ENCODE assay signal across 12 cellular contexts in the genomic region with DNA sequence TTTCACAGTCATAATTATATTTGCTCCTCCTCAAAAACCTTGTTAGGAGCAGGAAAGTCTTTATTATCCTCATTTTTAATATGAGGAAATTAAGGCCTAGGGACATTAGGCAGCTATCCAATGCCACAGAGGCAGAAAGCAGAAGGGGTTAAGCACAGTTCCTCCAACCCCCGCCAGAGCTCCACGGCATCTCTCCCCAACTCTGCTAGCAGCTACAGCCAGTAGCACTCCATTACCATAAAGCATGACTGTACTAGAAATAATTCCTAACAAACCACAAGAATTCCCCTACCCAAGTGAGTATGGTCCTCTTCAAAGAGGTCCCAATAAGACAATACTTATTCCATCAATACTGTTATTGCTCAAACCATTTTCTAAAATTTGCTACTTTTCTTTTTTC.
DNase-seq lines count a peak whose midpoint lies in the region; ATAC-seq and TF ChIP-seq lines count a peak whose summit lies in the region.
"Had no signal": no experiment of that assay in that cellular context is flagged by ENCODE, and none has a peak within 500 bp of the region (broad histone marks: within the 10 kb centered on the region; RNA-seq: fewer than 3 reads in every experiment).

No MANE protein-coding gene starts in this region.

- H3K4me3 ChIP-seq in retinal pigment epithelial cell (ENCODE audit: low read length), result no peak overlapping the region

- DNase-seq in EH (ENCODE audit: low read depth), result peak; percentile 90
- DNase-seq in RKO (ENCODE audit: low spot score), result peak; percentile 45
- peak; percentile 61 for DNase-seq in epidermal melanocyte (ENCODE audit: insufficient read length, low spot score)
- DNase-seq in retinal pigment epithelial cell (ENCODE audit: low read depth), result no peak
- DNase-seq in NCI-H1048 (lab: John Stamatoyannopoulos, UW), result no peak
- no peak for DNase-seq in NCI-H1105 (lab: John Stamatoyannopoulos, UW)
- DNase-seq: activated T-cell treated with anti-CD3 and anti-CD28 coated beads, Interleukin-2, amount 50 U/mL, for 48 hours; DMS53; Karpas-422; small intestine had no signal

- ATAC-seq in GM18861 (IDR thresholded peaks at IDR 0.05; ENCODE audit: unreplicated experiment) (no peak), HG03159 (IDR thresholded peaks at IDR 0.05; ENCODE audit: unreplicated experiment) (no peak)

- peak; percentile 44 for TF ChIP-seq CTCF in retinal pigment epithelial cell (conservative IDR thresholded peaks at IDR 0.05; ENCODE audit: low read depth, low read length)

Comparison
In these comparisons a context has a peak if more than half of its experiments do, and no peak if none do; other contexts are left out.
1. DNase-seq: peak in EH (single experiment), RKO (single experiment) and epidermal melanocyte (single experiment); none in retinal pigment epithelial cell (single experiment), NCI-H1048 (single experiment) and NCI-H1105 (single experiment).